In genomic region chr10:97686962-97687784, GRCh38 we compare ENCODE assay signal across 1 cellular context.
TF ChIP-seq lines count a peak whose summit lies in the region.

A gene with protein sequence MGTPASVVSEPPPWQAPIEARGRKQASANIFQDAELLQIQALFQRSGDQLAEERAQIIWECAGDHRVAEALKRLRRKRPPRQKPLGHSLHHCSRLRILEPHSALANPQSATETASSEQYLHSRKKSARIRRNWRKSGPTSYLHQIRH (minus strand): TSS chr10:97687241. CDS start chr10:97679905, 7,336 bp downstream.

TF ChIP-seq in HepG2, 621 proteins besides CTCF, POLR2A, EP300 and RAD21 (continued from another document and continues in another):
- no peak for TF ChIP-seq ZNF7 (CRISPR knock-in tag; IDR thresholded peaks at IDR 0.05)
- TF ChIP-seq PCBP1 (IDR thresholded peaks at IDR 0.05; ENCODE audit: borderline replicate concordance, low read depth, low read length), result no peak
- peak; percentile 76; the same call in 1 of the 2 replicates for TF ChIP-seq ZNF30 (CRISPR knock-in tag; IDR thresholded peaks at IDR 0.05)
- TF ChIP-seq SUZ12 (IDR thresholded peaks at IDR 0.05; ENCODE audit: low read depth, low read length), result no peak
- TF ChIP-seq ZNF773 (CRISPR knock-in tag; IDR thresholded peaks at IDR 0.05; ENCODE audit: borderline replicate concordance), result peak; percentile 93; the same call in 1 of the 2 replicates
- TF ChIP-seq MAFK (conservative IDR thresholded peaks at IDR 0.05 in 1 of 2, IDR thresholded peaks at IDR 0.05 in 1 of 2; ENCODE audit: low read length in 2 of 2), result no peak
- no peak for TF ChIP-seq TCF12 (IDR thresholded peaks at IDR 0.05)
- TF ChIP-seq TCF12 (CRISPR knock-in tag; IDR thresholded peaks at IDR 0.05), result no peak; the same call in 1 of the 2 replicates
- TF ChIP-seq ZKSCAN5 (CRISPR knock-in tag; IDR thresholded peaks at IDR 0.05), result no peak
- no peak; the same call in 1 of the 2 replicates for TF ChIP-seq ZNF20 (CRISPR knock-in tag; IDR thresholded peaks at IDR 0.05)
- peak; percentile 98 for TF ChIP-seq MYC (CRISPR knock-in tag; IDR thresholded peaks at IDR 0.05; ENCODE audit: borderline replicate concordance)
- peak; percentile 90 for TF ChIP-seq ZNF136 (CRISPR knock-in tag; IDR thresholded peaks at IDR 0.05; ENCODE audit: low read depth)
- TF ChIP-seq, protein P1, sequence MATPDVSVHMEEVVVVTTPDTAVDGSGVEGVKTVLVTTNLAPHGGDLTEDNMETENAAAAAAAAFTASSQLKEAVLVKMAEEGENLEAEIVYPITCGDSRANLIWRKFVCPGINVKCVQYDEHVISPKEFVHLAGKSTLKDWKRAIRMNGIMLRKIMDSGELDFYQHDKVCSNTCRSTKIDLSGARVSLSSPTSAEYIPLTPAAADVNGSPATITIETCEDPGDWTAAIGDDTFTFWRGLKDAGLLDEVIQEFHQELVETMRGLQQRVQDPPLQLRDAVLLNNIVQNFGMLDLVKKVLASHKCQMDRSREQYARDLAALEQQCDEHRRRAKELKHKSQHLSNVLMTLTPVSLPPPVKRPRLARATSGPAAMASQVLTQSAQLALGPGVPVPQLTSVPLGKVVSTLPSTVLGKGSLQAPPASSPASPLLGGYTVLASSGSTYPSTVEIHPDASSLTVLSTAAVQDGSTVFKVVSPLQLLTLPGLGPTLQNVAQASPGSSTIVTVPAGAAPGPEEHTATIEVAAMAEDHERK (CRISPR knock-in tag; IDR thresholded peaks at IDR 0.05; ENCODE audit: low read depth), result no peak
- 0 out of 2 replicates have a peak, but pooled peaks have one; percentile 38 for TF ChIP-seq ZNF280D (CRISPR knock-in tag; IDR thresholded peaks at IDR 0.05)
- TF ChIP-seq ZNF746 (CRISPR knock-in tag; IDR thresholded peaks at IDR 0.05), result peak; percentile 86
- peak; percentile 78; the same call in 1 of the 2 replicates for TF ChIP-seq ZNF710 (CRISPR knock-in tag; IDR thresholded peaks at IDR 0.05; ENCODE audit: borderline replicate concordance)
- no peak for TF ChIP-seq ZNF839 (CRISPR knock-in tag; IDR thresholded peaks at IDR 0.05; ENCODE audit: borderline replicate concordance)
- peak; percentile 84 for TF ChIP-seq ZNF574 (CRISPR knock-in tag; IDR thresholded peaks at IDR 0.05)
- no peak for TF ChIP-seq NAIF1 (CRISPR knock-in tag; IDR thresholded peaks at IDR 0.05; ENCODE audit: borderline replicate concordance)
- no peak for TF ChIP-seq CHD2 (IDR thresholded peaks at IDR 0.05; ENCODE audit: low read depth, low read length)
- peak; percentile 92 for TF ChIP-seq KDM3A (CRISPR knock-in tag; IDR thresholded peaks at IDR 0.05; ENCODE audit: low read depth)
- 0 out of 2 replicates have a peak, but pooled peaks have one; percentile 73 for TF ChIP-seq SMAD9 (CRISPR knock-in tag; IDR thresholded peaks at IDR 0.05)
- TF ChIP-seq BCL3 (CRISPR knock-in tag; IDR thresholded peaks at IDR 0.05), result peak; percentile 51; the same call in 1 of the 2 replicates
- TF ChIP-seq ONECUT2 (CRISPR knock-in tag; IDR thresholded peaks at IDR 0.05), result peak; percentile 33; the same call in 1 of the 2 replicates
- peak; percentile 30; the same call in 1 of the 2 replicates for TF ChIP-seq ZSCAN25 (CRISPR knock-in tag; IDR thresholded peaks at IDR 0.05)
- no peak; the same call in 1 of the 2 replicates for TF ChIP-seq KDM5A (IDR thresholded peaks at IDR 0.05; ENCODE audit: borderline replicate concordance, low read length)
- no peak; the same call in 1 of the 2 replicates for TF ChIP-seq ZNF124 (CRISPR knock-in tag; IDR thresholded peaks at IDR 0.05)
- TF ChIP-seq, protein P2, sequence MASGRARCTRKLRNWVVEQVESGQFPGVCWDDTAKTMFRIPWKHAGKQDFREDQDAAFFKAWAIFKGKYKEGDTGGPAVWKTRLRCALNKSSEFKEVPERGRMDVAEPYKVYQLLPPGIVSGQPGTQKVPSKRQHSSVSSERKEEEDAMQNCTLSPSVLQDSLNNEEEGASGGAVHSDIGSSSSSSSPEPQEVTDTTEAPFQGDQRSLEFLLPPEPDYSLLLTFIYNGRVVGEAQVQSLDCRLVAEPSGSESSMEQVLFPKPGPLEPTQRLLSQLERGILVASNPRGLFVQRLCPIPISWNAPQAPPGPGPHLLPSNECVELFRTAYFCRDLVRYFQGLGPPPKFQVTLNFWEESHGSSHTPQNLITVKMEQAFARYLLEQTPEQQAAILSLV (CRISPR knock-in tag; IDR thresholded peaks at IDR 0.05; ENCODE audit: borderline replicate concordance), result no peak; the same call in none of the 2 replicates
- TF ChIP-seq NRL (CRISPR knock-in tag; IDR thresholded peaks at IDR 0.05; ENCODE audit: borderline replicate concordance), result peak; percentile 20
- no peak for TF ChIP-seq ZBTB25 (CRISPR knock-in tag; IDR thresholded peaks at IDR 0.05)
- TF ChIP-seq, protein P3, sequence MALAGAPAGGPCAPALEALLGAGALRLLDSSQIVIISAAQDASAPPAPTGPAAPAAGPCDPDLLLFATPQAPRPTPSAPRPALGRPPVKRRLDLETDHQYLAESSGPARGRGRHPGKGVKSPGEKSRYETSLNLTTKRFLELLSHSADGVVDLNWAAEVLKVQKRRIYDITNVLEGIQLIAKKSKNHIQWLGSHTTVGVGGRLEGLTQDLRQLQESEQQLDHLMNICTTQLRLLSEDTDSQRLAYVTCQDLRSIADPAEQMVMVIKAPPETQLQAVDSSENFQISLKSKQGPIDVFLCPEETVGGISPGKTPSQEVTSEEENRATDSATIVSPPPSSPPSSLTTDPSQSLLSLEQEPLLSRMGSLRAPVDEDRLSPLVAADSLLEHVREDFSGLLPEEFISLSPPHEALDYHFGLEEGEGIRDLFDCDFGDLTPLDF (CRISPR knock-in tag; IDR thresholded peaks at IDR 0.05), result peak; percentile 92
- TF ChIP-seq ZFP37 (CRISPR knock-in tag; IDR thresholded peaks at IDR 0.05; ENCODE audit: borderline replicate concordance), result no peak
- TF ChIP-seq SIN3A (IDR thresholded peaks at IDR 0.05; ENCODE audit: borderline replicate concordance, low read depth, low read length), result peak; percentile 64; the same call in 1 of the 2 replicates
- TF ChIP-seq ZNF382 (CRISPR knock-in tag; IDR thresholded peaks at IDR 0.05; ENCODE audit: borderline replicate concordance), result no peak
- 0 out of 2 replicates have a peak, but pooled peaks have one; percentile 57 for TF ChIP-seq ZFYVE20 (CRISPR knock-in tag; IDR thresholded peaks at IDR 0.05; ENCODE audit: borderline replicate concordance, low read depth)
- TF ChIP-seq ZNF792 (CRISPR knock-in tag; IDR thresholded peaks at IDR 0.05), result peak; percentile 91
- no peak; the same call in none of the 2 replicates for TF ChIP-seq SKIL (CRISPR knock-in tag; IDR thresholded peaks at IDR 0.05; ENCODE audit: borderline replicate concordance)
- TF ChIP-seq NCOR1 (IDR thresholded peaks at IDR 0.05; ENCODE audit: borderline replicate concordance, low read length), result no peak
- peak; percentile 91 for TF ChIP-seq ZNF883 (CRISPR knock-in tag; IDR thresholded peaks at IDR 0.05; ENCODE audit: not compliant biosample characterization)
- 0 out of 2 replicates have a peak, but pooled peaks have one; percentile 60 for TF ChIP-seq KAT7 (CRISPR knock-in tag; IDR thresholded peaks at IDR 0.05; ENCODE audit: borderline replicate concordance)
- TF ChIP-seq MXD1 (CRISPR knock-in tag; IDR thresholded peaks at IDR 0.05), result peak; percentile 88
